In genomic region chr16:48300391-48300856, GRCh38 we compare ENCODE assay signal across 1 cellular context.
A peak's percentile ranks its signal among the peaks of the same experiment; 100 is the strongest.
TF ChIP-seq lines count a peak whose summit lies in the region.

No MANE protein-coding gene starts in this region.

TF ChIP-seq in K562, 482 proteins besides CTCF, POLR2A, EP300 and RAD21 (continues in another document):
- TF ChIP-seq ZNF696 (CRISPR knock-in tag; conservative IDR thresholded peaks at IDR 0.05): no peak
- TF ChIP-seq HMG20B (CRISPR knock-in tag; IDR thresholded peaks at IDR 0.05): no peak
- no peak for TF ChIP-seq TBL1XR1 (IDR thresholded peaks at IDR 0.05; ENCODE audit: low read length in 2 of 2)
- no peak for TF ChIP-seq KAT2B (IDR thresholded peaks at IDR 0.05; ENCODE audit: low read depth, low read length)
- TF ChIP-seq TEAD1 (CRISPR knock-in tag; IDR thresholded peaks at IDR 0.05): peak in 1 of 2 experiments; percentile 79; a peak in 2 of 4 replicates
- TF ChIP-seq RCOR1 (IDR thresholded peaks at IDR 0.05; ENCODE audit: borderline replicate concordance in 1 of 2, low read depth in 2 of 2, low read length in 2 of 2): no peak
- no peak; the same call in 1 of the 2 replicates for TF ChIP-seq VEZF1 (CRISPR knock-in tag; IDR thresholded peaks at IDR 0.05)
- TF ChIP-seq XRCC4 (IDR thresholded peaks at IDR 0.05; ENCODE audit: extremely low read depth, insufficient read depth, insufficient read length): no peak
- TF ChIP-seq ZNF512 (tag; IDR thresholded peaks at IDR 0.05): no peak
- peak; percentile 95 for TF ChIP-seq CEBPG (CRISPR knock-in tag; IDR thresholded peaks at IDR 0.05)
- peak; percentile 98 to 99 for TF ChIP-seq CEBPG (tag; conservative IDR thresholded peaks at IDR 0.05 in 1 of 2, IDR thresholded peaks at IDR 0.05 in 1 of 2)
- TF ChIP-seq ZNF766 (CRISPR knock-in tag; conservative IDR thresholded peaks at IDR 0.05): peak; percentile 59; the same call in 1 of the 2 replicates
- peak; percentile 75; the same call in 1 of the 2 replicates for TF ChIP-seq PTTG1 (tag; IDR thresholded peaks at IDR 0.05; ENCODE audit: low read depth)
- TF ChIP-seq ZNF239 (CRISPR knock-in tag; IDR thresholded peaks at IDR 0.05): peak; percentile 83
- peak; percentile 93 for TF ChIP-seq ZNF583 (CRISPR knock-in tag; IDR thresholded peaks at IDR 0.05)
- no peak for TF ChIP-seq KLF16 (IDR thresholded peaks at IDR 0.05)
- peak; percentile 63; the same call in 1 of the 2 replicates for TF ChIP-seq DEAF1 (CRISPR knock-in tag; IDR thresholded peaks at IDR 0.05)
- TF ChIP-seq POLR2H (tag; IDR thresholded peaks at IDR 0.05; ENCODE audit: low read depth): peak; percentile 86
- no peak for TF ChIP-seq ZNF586 (CRISPR knock-in tag; conservative IDR thresholded peaks at IDR 0.05)
- no peak for TF ChIP-seq SRSF9 (IDR thresholded peaks at IDR 0.05; ENCODE audit: borderline replicate concordance, low read depth, low read length)
- TF ChIP-seq E2F4 (CRISPR knock-in tag; IDR thresholded peaks at IDR 0.05; ENCODE audit: low read depth): no peak
- peak; percentile 86 for TF ChIP-seq NFXL1 (CRISPR knock-in tag; IDR thresholded peaks at IDR 0.05)
- TF ChIP-seq EP400 (IDR thresholded peaks at IDR 0.05): peak; percentile 68
- TF ChIP-seq ZNF398 (CRISPR knock-in tag; IDR thresholded peaks at IDR 0.05): peak; percentile 25; the same call in 1 of the 2 replicates
- peak; percentile 38; the same call in 1 of the 2 replicates for TF ChIP-seq DPF2 (IDR thresholded peaks at IDR 0.05)
- no peak for TF ChIP-seq DIDO1 (tag; IDR thresholded peaks at IDR 0.05; ENCODE audit: low read depth)
- TF ChIP-seq TRIM24 (IDR thresholded peaks at IDR 0.05): peak; percentile 78 to 87; a peak in 2 of 4 replicates
- no peak for TF ChIP-seq ADNP (tag; IDR thresholded peaks at IDR 0.05)
- TF ChIP-seq MYC (IDR thresholded peaks at IDR 0.05; ENCODE audit: low read depth, low read length): peak; percentile 75; the same call in 1 of the 2 replicates
- peak; percentile 74 for TF ChIP-seq MYC (CRISPR knock-in tag; IDR thresholded peaks at IDR 0.05; ENCODE audit: borderline replicate concordance, low read depth)
- TF ChIP-seq FOSL1 (tag; conservative IDR thresholded peaks at IDR 0.05): peak; percentile 53; the same call in 1 of the 2 replicates
- no peak for TF ChIP-seq CGGBP1 (CRISPR knock-in tag; IDR thresholded peaks at IDR 0.05)
- no peak for TF ChIP-seq ARID3A (IDR thresholded peaks at IDR 0.05; ENCODE audit: borderline replicate concordance, low read depth, low read length)
- no peak for TF ChIP-seq RBM14 (IDR thresholded peaks at IDR 0.05; ENCODE audit: borderline replicate concordance, insufficient read depth, low read depth, low read length)
- 0 out of 2 replicates have a peak, but pooled peaks have one; percentile 52 for TF ChIP-seq ZNF75A (CRISPR knock-in tag; IDR thresholded peaks at IDR 0.05)
- TF ChIP-seq ZKSCAN8 (CRISPR knock-in tag; IDR thresholded peaks at IDR 0.05): peak; percentile 70; the same call in 1 of the 2 replicates
- TF ChIP-seq MCM2 (IDR thresholded peaks at IDR 0.05; ENCODE audit: low read depth): no peak
- peak; percentile 16; the same call in 1 of the 2 replicates for TF ChIP-seq ARID1B (IDR thresholded peaks at IDR 0.05)
- TF ChIP-seq KLF6 (CRISPR knock-in tag; IDR thresholded peaks at IDR 0.05; ENCODE audit: borderline replicate concordance): peak; percentile 92
- no peak for TF ChIP-seq MAZ (CRISPR knock-in tag; conservative IDR thresholded peaks at IDR 0.05 in 1 of 2, IDR thresholded peaks at IDR 0.05 in 1 of 2)
- TF ChIP-seq STAT5B (CRISPR knock-in tag; IDR thresholded peaks at IDR 0.05): peak; percentile 33; the same call in 1 of the 2 replicates
- TF ChIP-seq ZNF212 (CRISPR knock-in tag; IDR thresholded peaks at IDR 0.05): no peak
- no peak for TF ChIP-seq ZNF316 (IDR thresholded peaks at IDR 0.05)
- no peak for TF ChIP-seq POU5F1 (IDR thresholded peaks at IDR 0.05; ENCODE audit: borderline replicate concordance, low read depth, low read length, partially characterized antibody)
- no peak for TF ChIP-seq MTA3 (IDR thresholded peaks at IDR 0.05; ENCODE audit: borderline replicate concordance)
- TF ChIP-seq CBFA2T2 (conservative IDR thresholded peaks at IDR 0.05): no peak
- TF ChIP-seq HIVEP1 (CRISPR knock-in tag; IDR thresholded peaks at IDR 0.05): peak; percentile 80
- peak; percentile 84 for TF ChIP-seq ZNF644 (tag; IDR thresholded peaks at IDR 0.05; ENCODE audit: low read depth)
- TF ChIP-seq KHSRP (IDR thresholded peaks at IDR 0.05): no peak
- no peak for TF ChIP-seq BDP1 (IDR thresholded peaks at IDR 0.05; ENCODE audit: insufficient read depth, insufficient read length)
- no peak for TF ChIP-seq NR2C2 (CRISPR knock-in tag; IDR thresholded peaks at IDR 0.05)
- TF ChIP-seq NR2C2 (tag; IDR thresholded peaks at IDR 0.05): peak; percentile 93
- TF ChIP-seq ARHGAP35 (IDR thresholded peaks at IDR 0.05; ENCODE audit: partially characterized antibody): no peak
- peak; percentile 90; the same call in 1 of the 2 replicates for TF ChIP-seq HSF4 (CRISPR knock-in tag; IDR thresholded peaks at IDR 0.05; ENCODE audit: borderline replicate concordance)
- 0 out of 2 replicates have a peak, but pooled peaks have one; percentile 2 for TF ChIP-seq TAL1 (IDR thresholded peaks at IDR 0.05)
- TF ChIP-seq SMAD4 (CRISPR knock-in tag; conservative IDR thresholded peaks at IDR 0.05): peak; percentile 91
- no peak for TF ChIP-seq MTA1 (IDR thresholded peaks at IDR 0.05; ENCODE audit: borderline replicate concordance)
- 0 out of 2 replicates have a peak, but pooled peaks have one; percentile 40 for TF ChIP-seq THAP7 (CRISPR knock-in tag; IDR thresholded peaks at IDR 0.05)
- peak; percentile 74 for TF ChIP-seq PTRF (tag; IDR thresholded peaks at IDR 0.05)
- no peak for TF ChIP-seq ZMIZ1 (IDR thresholded peaks at IDR 0.05; ENCODE audit: low read depth in 2 of 2, low read length in 2 of 2)
- no peak for TF ChIP-seq PPARD (CRISPR knock-in tag; IDR thresholded peaks at IDR 0.05)
